In genomic region chr7:45007571-45008328, GRCh38 we compare ENCODE assay signal across 13 cellular contexts. TPM values are rescaled to one million over a fixed set of nuclear protein-coding genes. Genes with fewer than 3 reads are reported as not detected.
DNase-seq lines count a peak whose midpoint lies in the region; ATAC-seq and TF ChIP-seq lines count a peak whose summit lies in the region.
"Had no signal": no experiment of that assay in that cellular context is flagged by ENCODE, and none has a peak within 500 bp of the region (broad histone marks: within the 10 kb centered on the region; RNA-seq: fewer than 3 reads in every experiment).

No MANE protein-coding gene starts in this region.

- peaks cover under 1 to 8% (median 7%) of the 10 kb centered on the region in 3 donors for H3K36me3 Mint-ChIP-seq in immature natural killer cell

- DNase-seq in immature natural killer cell (peak; percentile 34 to 48 (median 36)), sciatic nerve (ENCODE audit: low spot score) (no peak), heart left ventricle (no peak), MG63 (no peak)
- DNase-seq: central memory CD4-positive, alpha-beta T cell; DMS153; Peyer's patch; stimulated activated CD4-positive, alpha-beta T cell treated with anti-CD3 and anti-CD28 coated beads, Interleukin-2, amount 100 ng/mL, for 48 hours had no signal

- H3K27me3 ChIP-seq in heart left ventricle = no peaks in the 10 kb centered on the region
- H3K27me3 ChIP-seq in MG63 = no peaks in the 10 kb centered on the region
- H3K27me3 ChIP-seq: Peyer's patch had no signal

- intact Hi-C loops in sciatic nerve (cut with DNase I) = no loop called here
- intact Hi-C loops in heart left ventricle (cut with DNase I) = no loop called here

- H3K27ac Mint-ChIP-seq in immature natural killer cell = peak overlapping the region; percentile 67 to 88 (median 83)

- H3K36me3 ChIP-seq in heart left ventricle (peaks cover 0 to 18% (median 4%) of the 10 kb centered on the region in 9 donors), MG63 (peaks cover 3% of the 10 kb centered on the region; the same call in 1 of the 2 replicates)

- H3K9me3 ChIP-seq in heart left ventricle (no peaks in the 10 kb centered on the region), MG63 (no peaks in the 10 kb centered on the region)
- H3K9me3 ChIP-seq: Peyer's patch had no signal

- H3K27ac ChIP-seq in heart left ventricle = no peak overlapping the region
- H3K27ac ChIP-seq: Peyer's patch had no signal

- peak overlapping the region; percentile 60 to 74 (median 63) for H3K4me3 Mint-ChIP-seq in immature natural killer cell

- H3K4me1 Mint-ChIP-seq in immature natural killer cell = peaks cover 50 to 57% of the 10 kb centered on the region in 2 donors

- H3K9me3 Mint-ChIP-seq in immature natural killer cell = no peaks in the 10 kb centered on the region

- no peak overlapping the region for H3K4me3 ChIP-seq in heart left ventricle
- no peak overlapping the region for H3K4me3 ChIP-seq in MG63
- H3K4me3 ChIP-seq: Peyer's patch had no signal

- ATAC-seq in GM18861 (IDR thresholded peaks at IDR 0.05; ENCODE audit: unreplicated experiment) (peak; percentile 66), GM21529 (IDR thresholded peaks at IDR 0.05; ENCODE audit: unreplicated experiment) (peak; percentile 74), HG03460 (IDR thresholded peaks at IDR 0.05; ENCODE audit: unreplicated experiment) (peak; percentile 69), sciatic nerve (no peak), HG03025 (IDR thresholded peaks at IDR 0.05; ENCODE audit: low FRiP score, unreplicated experiment) (no peak), heart left ventricle (no peak)

- 96 to 98% (median 97%) methylated on average over 7 of the region's 7 CpGs for WGBS in heart left ventricle, 4 donors

- peaks cover 5 to 14% (median 6%) of the 10 kb centered on the region in 3 donors for H3K27me3 Mint-ChIP-seq in immature natural killer cell (ENCODE audit: low read depth in 3 of 3)

- no peak for TF ChIP-seq CTCF in heart left ventricle (IDR thresholded peaks at IDR 0.05)

- H3K4me1 ChIP-seq in heart left ventricle = peaks cover 0 to 14% (median 5%) of the 10 kb centered on the region in 12 donors
- H3K4me1 ChIP-seq: Peyer's patch had no signal

- TF ChIP-seq POLR2A in heart left ventricle (IDR thresholded peaks at IDR 0.05) = no peak

RNA-seq across cellular contexts. Expression of gene CCM2, which starts 7.7 kb away (rescaled TPM):
- polyA plus RNA-seq in immature natural killer cell (100 to 1,000 TPM in 2 of 3 donors, 10 to 100 TPM in 1; 60.4 to 120 (median 103) TPM), heart left ventricle (10 to 100 TPM; 36.0 to 68.2 TPM)
- total RNA-seq in sciatic nerve (42.9 TPM), heart left ventricle (10 to 100 TPM; 24.7 to 53.1 (median 27.8) TPM)
- 43.2 and 50.6 TPM in 2 replicates for total RNA-seq in MG63 (2014; rRNA removed; shearing (Covaris generic); ENCODE audit: low replicate concordance)

RNA-seq across cellular contexts. Expression of gene MYO1G, which starts 28.9 kb away (rescaled TPM):
- polyA plus RNA-seq in immature natural killer cell (100 to 1,000 TPM; 139 to 261 (median 139) TPM), heart left ventricle (1 to 10 TPM in 1 of 2 donors, under 1 TPM in 1; 0.65 to 1.4 TPM)
- total RNA-seq in sciatic nerve (8.8 TPM), heart left ventricle (10 to 100 TPM in 1 of 9 donors, 1 to 10 TPM in 3, under 1 TPM in 5; 0.13 to 19.0 (median 0.79) TPM)
- total RNA-seq in MG63 (2014; rRNA removed; shearing (Covaris generic); ENCODE audit: low replicate concordance) = 0.03 TPM in 1 of 2 replicates, not detected in the other
- total RNA-seq: H4 had no signal

Comparison
In these comparisons a context has a peak if more than half of its experiments do, and no peak if none do; other contexts are left out.
1. ATAC-seq: peak in GM18861 (single experiment), GM21529 (single experiment) and HG03460 (single experiment); none in sciatic nerve (single experiment), HG03025 (single experiment) and heart left ventricle (0 of 4).
2. DNase-seq: peak in immature natural killer cell (3 of 3); none in sciatic nerve (single experiment), heart left ventricle (0 of 5) and MG63 (single experiment).